ENCODE assay signal across 19 cellular contexts in genomic region chr17:10183931-10184930, GRCh38.
"Had no signal": no experiment of that assay in that cellular context is flagged by ENCODE, and none has a peak within 500 bp of the region (broad histone marks: within the 10 kb centered on the region; RNA-seq: fewer than 3 reads in every experiment).

No MANE protein-coding gene starts in this region.

- DNase-seq: activated CD4-positive, alpha-beta T cell treated with anti-CD3 and anti-CD28 coated beads, Interleukin-2, amount 50 U/mL, for 1 hour; activated naive CD8-positive, alpha-beta T cell treated with anti-CD3 and anti-CD28 coated beads for 36 hours; amygdala; effector memory CD8-positive, alpha-beta T cell; heart right ventricle; naive thymus-derived CD8-positive, alpha-beta T cell; occipital lobe; right cardiac atrium; stimulated activated naive CD8-positive, alpha-beta T cell treated with anti-CD3 and anti-CD28 coated beads, Interleukin-15, amount 100 ng/mL, for 72 hours; upper lobe of left lung had no signal

- ATAC-seq: activated CD4-positive, CD25-positive, alpha-beta regulatory T cell treated with anti-CD3 and anti-CD28 coated beads, Interleukin-2, amount 50 U/mL, for 24 hours; effector memory CD8-positive, alpha-beta T cell; gastroesophageal sphincter; heart right ventricle; left lobe of liver; naive thymus-derived CD8-positive, alpha-beta T cell; right cardiac atrium; stimulated activated naive CD8-positive, alpha-beta T cell treated with anti-CD3 and anti-CD28 coated beads, Interleukin-15, amount 100 ng/mL, for 72 hours had no signal

- H3K36me3 ChIP-seq: gastroesophageal sphincter, heart right ventricle, prostate gland, upper lobe of left lung had no signal

- H3K4me3 ChIP-seq: gastroesophageal sphincter, heart right ventricle, prostate gland, upper lobe of left lung had no signal

- H3K27ac ChIP-seq: epithelial cell of prostate, gastroesophageal sphincter, heart right ventricle, prostate gland, upper lobe of left lung had no signal

- H3K4me1 ChIP-seq: gastroesophageal sphincter, prostate gland, upper lobe of left lung had no signal

- FAIRE-seq: keratinocyte had no signal

- H3K27me3 Mint-ChIP-seq: central memory CD8-positive, alpha-beta T cell had no signal

- H3K9me3 ChIP-seq: gastroesophageal sphincter, heart right ventricle, prostate gland, upper lobe of left lung had no signal

- H3K9me3 Mint-ChIP-seq: activated naive CD8-positive, alpha-beta T cell treated with anti-CD3 and anti-CD28 coated beads for 36 hours; activated T-helper 1 cell treated with anti-CD3 and anti-CD28 coated beads, Interleukin-12 subunit alpha, Interleukin-12 subunit beta, Interleukin-2, Interleukin-4 antibody, amounts not matched to agents 30 ng/mL and 10 ng/mL and 1 ng/mL, durations not matched to agents 14 hours and 24 hours and 36 hours; central memory CD8-positive, alpha-beta T cell; effector memory CD8-positive, alpha-beta T cell; naive thymus-derived CD8-positive, alpha-beta T cell; stimulated activated naive CD8-positive, alpha-beta T cell treated with anti-CD3 and anti-CD28 coated beads, Interleukin-15, amount 100 ng/mL, for 72 hours had no signal

- H3K4me1 Mint-ChIP-seq: activated naive CD8-positive, alpha-beta T cell treated with anti-CD3 and anti-CD28 coated beads for 36 hours; stimulated activated naive CD8-positive, alpha-beta T cell treated with anti-CD3 and anti-CD28 coated beads, Interleukin-15, amount 100 ng/mL, for 72 hours had no signal

- H3K27ac Mint-ChIP-seq: activated naive CD8-positive, alpha-beta T cell treated with anti-CD3 and anti-CD28 coated beads for 36 hours; activated T-helper 1 cell treated with anti-CD3 and anti-CD28 coated beads, Interleukin-12 subunit alpha, Interleukin-12 subunit beta, Interleukin-2, Interleukin-4 antibody, amounts not matched to agents 30 ng/mL and 10 ng/mL and 1 ng/mL, durations not matched to agents 14 hours and 24 hours and 36 hours; effector memory CD8-positive, alpha-beta T cell; stimulated activated naive CD8-positive, alpha-beta T cell treated with anti-CD3 and anti-CD28 coated beads, Interleukin-15, amount 100 ng/mL, for 72 hours had no signal

- H3K36me3 Mint-ChIP-seq: activated naive CD8-positive, alpha-beta T cell treated with anti-CD3 and anti-CD28 coated beads for 36 hours; brain; naive thymus-derived CD8-positive, alpha-beta T cell had no signal

- H3K27me3 ChIP-seq: gastroesophageal sphincter, heart right ventricle, upper lobe of left lung had no signal

- H3K4me3 Mint-ChIP-seq: activated naive CD8-positive, alpha-beta T cell treated with anti-CD3 and anti-CD28 coated beads for 36 hours; activated T-helper 1 cell treated with anti-CD3 and anti-CD28 coated beads, Interleukin-12 subunit alpha, Interleukin-12 subunit beta, Interleukin-2, Interleukin-4 antibody, amounts not matched to agents 30 ng/mL and 10 ng/mL and 1 ng/mL, durations not matched to agents 14 hours and 24 hours and 36 hours; brain; central memory CD8-positive, alpha-beta T cell; effector memory CD8-positive, alpha-beta T cell; naive thymus-derived CD8-positive, alpha-beta T cell; stimulated activated naive CD8-positive, alpha-beta T cell treated with anti-CD3 and anti-CD28 coated beads, Interleukin-15, amount 100 ng/mL, for 72 hours had no signal
